ENCODE assay signal across 1 cellular context in genomic region chr10:78033623-78034470, GRCh38.
A peak's percentile ranks its signal among the peaks of the same experiment; 100 is the strongest.
TF ChIP-seq lines count a peak whose summit lies in the region.

RPS24 (plus strand) TSS chr10:78033863; CDS start chr10:78033902, 39 bp downstream.

TF ChIP-seq in K562, 482 proteins besides CTCF, POLR2A, EP300 and RAD21 (continued from another document and continues in another):
- TF ChIP-seq E2F8 (IDR thresholded peaks at IDR 0.05; ENCODE audit: low read depth, partially characterized antibody): no peak
- no peak for TF ChIP-seq ZEB2 (IDR thresholded peaks at IDR 0.05)
- peak; percentile 6 for TF ChIP-seq FOS (IDR thresholded peaks at IDR 0.05; ENCODE audit: extremely low read depth, insufficient read length)
- TF ChIP-seq MEF2D (tag; conservative IDR thresholded peaks at IDR 0.05; ENCODE audit: low read depth): no peak
- no peak for TF ChIP-seq EHMT2 (IDR thresholded peaks at IDR 0.05)
- TF ChIP-seq ZNF143 (CRISPR knock-in tag; IDR thresholded peaks at IDR 0.05): no peak
- TF ChIP-seq ZNF740 (CRISPR knock-in tag; IDR thresholded peaks at IDR 0.05): 0 out of 2 replicates have a peak, but pooled peaks have one; percentile 32
- TF ChIP-seq ZNF740 (tag; IDR thresholded peaks at IDR 0.05): no peak
- TF ChIP-seq CBX3 (IDR thresholded peaks at IDR 0.05; ENCODE audit: borderline replicate concordance in 1 of 2, low read length in 2 of 2): no peak; a peak in 1 of 3 replicates
- no peak for TF ChIP-seq RNF219 (CRISPR knock-in tag; IDR thresholded peaks at IDR 0.05)
- TF ChIP-seq ILF3 (IDR thresholded peaks at IDR 0.05; ENCODE audit: borderline replicate concordance): no peak
- TF ChIP-seq XRCC4 (IDR thresholded peaks at IDR 0.05; ENCODE audit: extremely low read depth, insufficient read depth, insufficient read length): no peak
- TF ChIP-seq CEBPZ (IDR thresholded peaks at IDR 0.05; ENCODE audit: borderline replicate concordance, low read depth, low read length): no peak
- TF ChIP-seq FIP1L1 (IDR thresholded peaks at IDR 0.05; ENCODE audit: low read depth, low read length, poor library complexity, severe bottlenecking): peak; percentile 60
- peak in 1 of 2 experiments; percentile 92; a peak in 2 of 4 replicates for TF ChIP-seq TEAD1 (CRISPR knock-in tag; IDR thresholded peaks at IDR 0.05)
- TF ChIP-seq GATAD2A (IDR thresholded peaks at IDR 0.05): peak; percentile 75; the same call in 1 of the 2 replicates
- peak; percentile 99 for TF ChIP-seq KDM5B (IDR thresholded peaks at IDR 0.05; ENCODE audit: insufficient replicate concordance, low read depth, low read length)
- TF ChIP-seq PCBP2 (IDR thresholded peaks at IDR 0.05; ENCODE audit: low read depth, low read length, poor library complexity, severe bottlenecking): no peak
- no peak for TF ChIP-seq FOXA1 (IDR thresholded peaks at IDR 0.05; ENCODE audit: borderline replicate concordance)
- TF ChIP-seq ETV5 (CRISPR knock-in tag; IDR thresholded peaks at IDR 0.05; ENCODE audit: low read depth): peak; percentile 52; the same call in 1 of the 2 replicates
- no peak for TF ChIP-seq DEAF1 (CRISPR knock-in tag; IDR thresholded peaks at IDR 0.05)
- no peak for TF ChIP-seq ARNT (IDR thresholded peaks at IDR 0.05)
- TF ChIP-seq ZNF140 (CRISPR knock-in tag; IDR thresholded peaks at IDR 0.05): no peak
- TF ChIP-seq MAZ (CRISPR knock-in tag; conservative IDR thresholded peaks at IDR 0.05 in 1 of 2, IDR thresholded peaks at IDR 0.05 in 1 of 2): peak; percentile 72 to 81
- TF ChIP-seq NR2F6 (CRISPR knock-in tag; IDR thresholded peaks at IDR 0.05): no peak
- peak; percentile 72; the same call in 1 of the 2 replicates for TF ChIP-seq ZNF263 (CRISPR knock-in tag; IDR thresholded peaks at IDR 0.05; ENCODE audit: borderline replicate concordance)
- no peak for TF ChIP-seq KLF16 (IDR thresholded peaks at IDR 0.05)
- TF ChIP-seq ZBED1 (IDR thresholded peaks at IDR 0.05): no peak
- peak; percentile 77; the same call in 1 of the 2 replicates for TF ChIP-seq SRSF3 (IDR thresholded peaks at IDR 0.05; ENCODE audit: insufficient read depth, low read length)
- TF ChIP-seq BCLAF1 (IDR thresholded peaks at IDR 0.05; ENCODE audit: borderline replicate concordance in 1 of 2, control insufficient read depth in 1 of 2, low read depth in 2 of 2, low read length in 1 of 2): no peak; a peak in 1 of 4 replicates
- peak; percentile 91 for TF ChIP-seq PHF20 (IDR thresholded peaks at IDR 0.05; ENCODE audit: partially characterized antibody)
- TF ChIP-seq MLLT1 (IDR thresholded peaks at IDR 0.05): peak in 1 of 2 experiments; percentile 84; a peak in 2 of 4 replicates
